In the genomic region with DNA sequence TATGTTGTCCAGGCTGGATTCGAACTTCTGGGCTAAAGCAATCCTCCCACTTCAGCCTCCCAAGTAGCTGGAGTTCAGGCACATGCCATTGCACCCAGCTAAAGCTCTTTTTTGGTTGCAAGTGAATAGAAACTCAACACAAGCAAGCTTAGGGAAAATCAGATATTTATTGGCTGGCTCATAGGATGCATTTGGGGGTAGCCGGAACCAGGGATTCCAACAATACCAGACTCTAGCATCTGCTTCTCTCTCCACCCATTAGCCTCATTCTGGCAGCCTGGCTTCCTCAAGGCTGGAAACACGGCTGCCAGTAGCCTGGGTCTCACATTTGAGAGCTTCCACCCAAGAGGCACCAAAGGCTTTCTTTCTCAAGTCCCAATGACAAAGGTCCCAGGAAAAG, we compare ENCODE assay signal across 21 cellular contexts. TPM values are rescaled to one million over a fixed set of nuclear protein-coding genes. Genes with fewer than 3 reads are reported as not detected.
"Had no signal": no experiment of that assay in that cellular context is flagged by ENCODE, and none has a peak within 500 bp of the region (broad histone marks: within the 10 kb centered on the region; RNA-seq: fewer than 3 reads in every experiment).

No MANE protein-coding gene starts in this region.

- H3K4me2 ChIP-seq: KMS-11 had no signal

- H3K4me3 Mint-ChIP-seq: IgD-negative memory B cell had no signal

- H3K9me3 ChIP-seq: SJSA1 had no signal

- ATAC-seq: HepG2, K562 had no signal

- H3K27ac Mint-ChIP-seq: IgD-negative memory B cell had no signal

- H3K27me3 ChIP-seq: SJSA1 had no signal

- H3K36me3 ChIP-seq: SJSA1 had no signal

- H3K9me3 Mint-ChIP-seq: IgD-negative memory B cell had no signal

- H3K27ac ChIP-seq: KMS-11, SJSA1, SK-N-MC had no signal

- H3K4me1 ChIP-seq: SJSA1 had no signal

- DNase-seq: Kasumi-1, MM.1S, NCI-H1092 treated with DMSO at 0.1 percent for 48 hours, NCI-H1436, NCI-H1930, NCI-H2107, NCI-H226, NCI-H510A, NCI-H524 treated with DMSO at 0.1 percent for 48 hours, NCI-H774, Right ventricle myocardium superior, RPMI8226, SIG-M5 had no signal

- H3K9ac ChIP-seq: KMS-11 had no signal

- H3K4me3 ChIP-seq: K562, SJSA1, SK-N-MC had no signal

RNA-seq across cellular contexts. Expression of a gene that starts 49.9 kb away (rescaled TPM):
- total RNA-seq: HT1080, M059J, Right ventricle myocardium superior, SJSA1 had no signal
- polyA plus RNA-seq: IgD-negative memory B cell had no signal
